In the genomic region with DNA sequence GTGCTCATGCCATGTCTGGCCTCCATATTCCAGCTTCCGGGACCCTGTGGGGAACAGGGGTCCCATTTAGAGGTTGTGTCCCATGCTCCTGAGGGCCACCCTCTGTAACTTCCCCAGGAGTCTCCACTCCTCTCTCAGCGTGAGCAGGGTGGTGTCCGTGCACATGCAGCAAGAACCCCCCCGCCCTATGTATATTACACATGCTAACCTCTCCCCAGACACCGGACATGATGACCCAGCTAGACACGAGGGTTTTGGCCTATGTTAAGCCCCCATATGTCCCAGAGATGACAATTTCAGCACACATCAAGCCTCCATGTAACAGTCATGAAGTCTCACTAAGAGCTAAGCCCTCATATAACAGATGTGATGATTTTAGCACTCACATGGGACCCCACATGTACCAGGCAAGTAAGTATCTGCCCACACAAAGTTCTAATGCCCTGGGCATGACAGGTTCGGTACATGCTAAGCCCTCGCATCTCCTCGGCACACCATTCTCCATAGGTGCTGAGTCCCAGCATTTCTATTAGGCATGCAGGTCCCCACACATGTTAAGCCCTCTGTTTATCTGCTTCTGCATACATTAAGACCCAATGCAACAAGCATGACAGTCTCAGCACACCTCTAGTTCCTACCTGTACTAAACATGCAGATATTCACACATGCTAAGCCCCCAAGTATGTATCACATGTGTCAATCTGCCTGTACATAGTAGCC, we compare ENCODE assay signal across 1 cellular context.
TF ChIP-seq lines count a peak whose summit lies in the region.

No MANE protein-coding gene starts in this region.

TF ChIP-seq in endothelial cell of umbilical vein, 7 proteins besides CTCF, POLR2A, EP300 and RAD21:
- TF ChIP-seq GATA2 (IDR thresholded peaks at IDR 0.05; ENCODE audit: insufficient read depth, insufficient read length, low read depth, low read length) (no peak), FOS (IDR thresholded peaks at IDR 0.05; ENCODE audit: borderline replicate concordance, insufficient read depth, low read length) (no peak), POLR2AphosphoS5 (IDR thresholded peaks at IDR 0.05; ENCODE audit: insufficient read depth, low read depth, low read length) (no peak), EZH2 (IDR thresholded peaks at IDR 0.05; ENCODE audit: borderline replicate concordance, low read depth, low read length, severe bottlenecking) (no peak), MYC (IDR thresholded peaks at IDR 0.05; ENCODE audit: low read depth, low read length) (no peak), JUN (IDR thresholded peaks at IDR 0.05; ENCODE audit: borderline replicate concordance, insufficient read depth, insufficient read length, low read depth) (no peak)
- TF ChIP-seq, protein P1, sequence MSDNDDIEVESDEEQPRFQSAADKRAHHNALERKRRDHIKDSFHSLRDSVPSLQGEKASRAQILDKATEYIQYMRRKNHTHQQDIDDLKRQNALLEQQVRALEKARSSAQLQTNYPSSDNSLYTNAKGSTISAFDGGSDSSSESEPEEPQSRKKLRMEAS (IDR thresholded peaks at IDR 0.05; ENCODE audit: insufficient read depth, insufficient read length), result no peak
TF ChIP-seq in endothelial cell of umbilical vein: peak in this region for 0.
